In the genomic region with DNA sequence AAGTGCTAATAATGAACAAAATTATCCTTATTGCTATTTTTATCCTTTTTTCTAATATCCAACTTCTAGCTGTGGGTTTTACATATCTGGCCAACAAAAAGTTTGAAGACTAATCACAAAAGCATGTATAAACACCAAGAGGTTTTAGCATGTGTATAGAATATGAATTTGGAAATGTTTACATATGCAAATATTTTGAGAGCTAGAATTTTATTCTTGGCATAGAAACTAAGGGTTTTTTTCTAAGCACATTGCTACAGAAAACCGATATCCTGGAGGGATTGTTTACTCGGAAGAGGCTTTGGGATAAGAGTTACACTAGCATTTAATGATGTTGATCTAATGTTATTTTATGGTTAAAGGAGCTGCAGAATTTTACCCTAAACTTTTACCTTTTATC, we compare ENCODE assay signal across 19 cellular contexts.
DNase-seq lines count a peak whose midpoint lies in the region; ATAC-seq, FAIRE-seq and TF ChIP-seq lines count a peak whose summit lies in the region.
"Had no signal": no experiment of that assay in that cellular context is flagged by ENCODE, and none has a peak within 500 bp of the region (broad histone marks: within the 10 kb centered on the region; RNA-seq: fewer than 3 reads in every experiment).

No MANE protein-coding gene starts in this region.

- DNase-seq in GM23338 (ENCODE audit: low spot score) (no peak), NCI-H526 (lab: John Stamatoyannopoulos, UW) (peak; percentile 69 to 75), epithelial cell of prostate (ENCODE audit: low read depth, low spot score) (no peak), smooth muscle cell (lab: John Stamatoyannopoulos, UW; ENCODE audit: unreplicated experiment) (no peak), glutamatergic neuron (no peak), urothelium cell line (ENCODE audit: low spot score) (no peak), DMS153 (lab: John Stamatoyannopoulos, UW) (no peak)
- DNase-seq: activated T-cell treated with anti-CD3 and anti-CD28 coated beads, Interleukin-2, amount 50 U/mL, for 48 hours; C1 segment of cervical spinal cord; left ventricle myocardium superior; occipital lobe; SK-N-SH; stimulated activated naive B cell treated with anti-CD40 and anti-IgM and Interleukin-4, amounts not matched to agents 10 μg/mL and 1 μg/mL and 100 μg/mL, for 72 hours had no signal

- no peaks in the 10 kb centered on the region for H3K9me3 ChIP-seq in smooth muscle cell (replicated peaks; ENCODE audit: low read depth)
- H3K9me3 ChIP-seq: SK-N-SH, tibial nerve had no signal

- H3K4me3 ChIP-seq in GM23338, result no peak overlapping the region
- no peak overlapping the region for H3K4me3 ChIP-seq in smooth muscle cell
- H3K4me3 ChIP-seq: cardiac muscle cell, tibial nerve had no signal

- peak overlapping the region; percentile 40; the same call in 1 of the 2 replicates for H3K27ac Mint-ChIP-seq in GM23338
- no peak overlapping the region for H3K27ac Mint-ChIP-seq in glutamatergic neuron (ENCODE audit: unreplicated experiment)
- H3K27ac Mint-ChIP-seq: activated naive CD4-positive, alpha-beta T cell treated with anti-CD3 and anti-CD28 coated beads, Interleukin-2, amount 50 U/mL, for 72 hours; stimulated activated naive B cell treated with anti-CD40 and anti-IgM and Interleukin-4, amounts not matched to agents 10 μg/mL and 1 μg/mL and 100 μg/mL, for 72 hours; T-helper 2 cell treated with Interferon-gamma antibody and Interleukin-4, amounts not matched to agents 5 μg/mL and 100 μg/mL, for 36 hours had no signal

- TF ChIP-seq CTCF in GM23338 (conservative IDR thresholded peaks at IDR 0.05; ENCODE audit: low read depth in 2 of 2), result no peak
- no peak for TF ChIP-seq CTCF in smooth muscle cell (IDR thresholded peaks at IDR 0.05; ENCODE audit: borderline replicate concordance, insufficient read depth, poor library complexity, severe bottlenecking)
- TF ChIP-seq CTCF in glutamatergic neuron (IDR thresholded peaks at IDR 0.05; ENCODE audit: partially characterized antibody, unreplicated experiment), result no peak

- peaks cover 5% of the 10 kb centered on the region; the same call in 2 of the 3 replicates for H3K9me3 Mint-ChIP-seq in GM23338
- H3K9me3 Mint-ChIP-seq in glutamatergic neuron (ENCODE audit: unreplicated experiment), result no peaks in the 10 kb centered on the region
- H3K9me3 Mint-ChIP-seq: activated naive CD4-positive, alpha-beta T cell treated with anti-CD3 and anti-CD28 coated beads, Interleukin-2, amount 50 U/mL, for 72 hours; stimulated activated naive B cell treated with anti-CD40 and anti-IgM and Interleukin-4, amounts not matched to agents 10 μg/mL and 1 μg/mL and 100 μg/mL, for 72 hours; T-helper 2 cell treated with Interferon-gamma antibody and Interleukin-4, amounts not matched to agents 5 μg/mL and 100 μg/mL, for 36 hours had no signal

- H3K4me2 ChIP-seq in GM23338, result 0 out of 2 replicates have a peak overlapping the region, but pooled peaks have one; percentile 4
- H3K4me2 ChIP-seq in smooth muscle cell, result no peak overlapping the region
- H3K4me2 ChIP-seq: SK-N-SH had no signal

- no peak for FAIRE-seq in urothelium cell line (lab: Jason Lieb, UNC)
- FAIRE-seq: RCC 7860 had no signal

- H3K4me3 Mint-ChIP-seq in GM23338, result no peak overlapping the region
- no peak overlapping the region for H3K4me3 Mint-ChIP-seq in glutamatergic neuron (ENCODE audit: unreplicated experiment)
- H3K4me3 Mint-ChIP-seq: stimulated activated naive B cell treated with anti-CD40 and anti-IgM and Interleukin-4, amounts not matched to agents 10 μg/mL and 1 μg/mL and 100 μg/mL, for 72 hours; T-helper 2 cell treated with Interferon-gamma antibody and Interleukin-4, amounts not matched to agents 5 μg/mL and 100 μg/mL, for 36 hours had no signal

- H3K27me3 ChIP-seq in GM23338 (ENCODE audit: insufficient read depth) (no peaks in the 10 kb centered on the region), smooth muscle cell (ENCODE audit: low read depth) (no peaks in the 10 kb centered on the region)
- H3K27me3 ChIP-seq: cardiac muscle cell, tibial nerve had no signal

- H3K79me2 ChIP-seq in GM23338 (replicated peaks; ENCODE audit: insufficient read depth), result no peaks in the 10 kb centered on the region
- H3K79me2 ChIP-seq in smooth muscle cell (ENCODE audit: low read depth), result no peaks in the 10 kb centered on the region

- H3K36me3 Mint-ChIP-seq in GM23338 (ENCODE audit: low read depth) (peaks cover 11% of the 10 kb centered on the region; the same call in 1 of the 3 replicates), glutamatergic neuron (ENCODE audit: unreplicated experiment) (no peaks in the 10 kb centered on the region)
- H3K36me3 Mint-ChIP-seq: activated naive CD4-positive, alpha-beta T cell treated with anti-CD3 and anti-CD28 coated beads, Interleukin-2, amount 50 U/mL, for 72 hours; stimulated activated naive B cell treated with anti-CD40 and anti-IgM and Interleukin-4, amounts not matched to agents 10 μg/mL and 1 μg/mL and 100 μg/mL, for 72 hours had no signal

- H3F3A ChIP-seq in GM23338 (replicated peaks; ENCODE audit: low read depth) (no peaks in the 10 kb centered on the region), smooth muscle cell (ENCODE audit: low read depth) (no peaks in the 10 kb centered on the region)

- no peaks in the 10 kb centered on the region for H3K36me3 ChIP-seq in GM23338 (ENCODE audit: insufficient read depth)
- no peaks in the 10 kb centered on the region for H3K36me3 ChIP-seq in smooth muscle cell (ENCODE audit: low read depth)
- H3K36me3 ChIP-seq: cardiac muscle cell, tibial nerve had no signal

- no peak for ATAC-seq in GM23338
- ATAC-seq: activated CD4-positive, CD25-positive, alpha-beta regulatory T cell treated with anti-CD3 and anti-CD28 coated beads, Interleukin-2, amount 50 U/mL, for 24 hours; activated naive CD4-positive, alpha-beta T cell treated with anti-CD3 and anti-CD28 coated beads, Interleukin-2, amount 50 U/mL, for 72 hours; left ventricle myocardium superior; stimulated activated naive B cell treated with anti-CD40 and anti-IgM and Interleukin-4, amounts not matched to agents 10 μg/mL and 1 μg/mL and 100 μg/mL, for 72 hours had no signal

- no peak overlapping the region for H3K9ac ChIP-seq in smooth muscle cell (ENCODE audit: low read depth)
- H3K9ac ChIP-seq: SK-N-SH had no signal

- no peaks in the 10 kb centered on the region for H4K20me1 ChIP-seq in GM23338 (replicated peaks; ENCODE audit: insufficient read depth)
- no peaks in the 10 kb centered on the region for H4K20me1 ChIP-seq in smooth muscle cell (ENCODE audit: low read depth)

- H3K4me1 ChIP-seq in GM23338 (ENCODE audit: insufficient read depth) (peaks cover 32% of the 10 kb centered on the region), smooth muscle cell (ENCODE audit: low read depth) (no peaks in the 10 kb centered on the region)
- H3K4me1 ChIP-seq: tibial nerve had no signal

- 73% methylated on average over 2 of the region's 2 CpGs for WGBS in smooth muscle cell (ENCODE audit: low lambda C conversion rate)

- peaks cover 46% of the 10 kb centered on the region for H3K4me1 Mint-ChIP-seq in GM23338
- peaks cover 2% of the 10 kb centered on the region for H3K4me1 Mint-ChIP-seq in glutamatergic neuron (ENCODE audit: low read depth, unreplicated experiment)
- H3K4me1 Mint-ChIP-seq: stimulated activated naive B cell treated with anti-CD40 and anti-IgM and Interleukin-4, amounts not matched to agents 10 μg/mL and 1 μg/mL and 100 μg/mL, for 72 hours had no signal

- no peak overlapping the region for H3K27ac ChIP-seq in GM23338 (ENCODE audit: low read depth)
- peak overlapping the region; percentile 90 for H3K27ac ChIP-seq in epithelial cell of prostate
- H3K27ac ChIP-seq in smooth muscle cell (ENCODE audit: low read depth), result peak overlapping the region; percentile 19
- H3K27ac ChIP-seq: cardiac muscle cell, tibial nerve had no signal

- no peak overlapping the region for H2AFZ ChIP-seq in GM23338
- H2AFZ ChIP-seq in smooth muscle cell (ENCODE audit: low read depth), result no peak overlapping the region

- H3K9me2 ChIP-seq in GM23338 (ENCODE audit: insufficient read depth), result peaks cover 5% of the 10 kb centered on the region; the same call in 1 of the 2 replicates
- H3K9me2 ChIP-seq: SK-N-SH had no signal

- H3K27me3 Mint-ChIP-seq in GM23338 (ENCODE audit: insufficient read depth, low read depth, poor library complexity) (peaks cover 5% of the 10 kb centered on the region), glutamatergic neuron (ENCODE audit: unreplicated experiment) (no peaks in the 10 kb centered on the region)
- H3K27me3 Mint-ChIP-seq: stimulated activated naive B cell treated with anti-CD40 and anti-IgM and Interleukin-4, amounts not matched to agents 10 μg/mL and 1 μg/mL and 100 μg/mL, for 72 hours had no signal

TF ChIP-seq in GM23338, 12 proteins besides CTCF, POLR2A, EP300 and RAD21 (continues in another document):
- TF ChIP-seq POLR2AphosphoS5 (IDR thresholded peaks at IDR 0.05; ENCODE audit: low read depth), result no peak
- TF ChIP-seq CREB1 (CRISPR knock-in tag; IDR thresholded peaks at IDR 0.05; ENCODE audit: low read depth), result no peak
- TF ChIP-seq, protein P1, sequence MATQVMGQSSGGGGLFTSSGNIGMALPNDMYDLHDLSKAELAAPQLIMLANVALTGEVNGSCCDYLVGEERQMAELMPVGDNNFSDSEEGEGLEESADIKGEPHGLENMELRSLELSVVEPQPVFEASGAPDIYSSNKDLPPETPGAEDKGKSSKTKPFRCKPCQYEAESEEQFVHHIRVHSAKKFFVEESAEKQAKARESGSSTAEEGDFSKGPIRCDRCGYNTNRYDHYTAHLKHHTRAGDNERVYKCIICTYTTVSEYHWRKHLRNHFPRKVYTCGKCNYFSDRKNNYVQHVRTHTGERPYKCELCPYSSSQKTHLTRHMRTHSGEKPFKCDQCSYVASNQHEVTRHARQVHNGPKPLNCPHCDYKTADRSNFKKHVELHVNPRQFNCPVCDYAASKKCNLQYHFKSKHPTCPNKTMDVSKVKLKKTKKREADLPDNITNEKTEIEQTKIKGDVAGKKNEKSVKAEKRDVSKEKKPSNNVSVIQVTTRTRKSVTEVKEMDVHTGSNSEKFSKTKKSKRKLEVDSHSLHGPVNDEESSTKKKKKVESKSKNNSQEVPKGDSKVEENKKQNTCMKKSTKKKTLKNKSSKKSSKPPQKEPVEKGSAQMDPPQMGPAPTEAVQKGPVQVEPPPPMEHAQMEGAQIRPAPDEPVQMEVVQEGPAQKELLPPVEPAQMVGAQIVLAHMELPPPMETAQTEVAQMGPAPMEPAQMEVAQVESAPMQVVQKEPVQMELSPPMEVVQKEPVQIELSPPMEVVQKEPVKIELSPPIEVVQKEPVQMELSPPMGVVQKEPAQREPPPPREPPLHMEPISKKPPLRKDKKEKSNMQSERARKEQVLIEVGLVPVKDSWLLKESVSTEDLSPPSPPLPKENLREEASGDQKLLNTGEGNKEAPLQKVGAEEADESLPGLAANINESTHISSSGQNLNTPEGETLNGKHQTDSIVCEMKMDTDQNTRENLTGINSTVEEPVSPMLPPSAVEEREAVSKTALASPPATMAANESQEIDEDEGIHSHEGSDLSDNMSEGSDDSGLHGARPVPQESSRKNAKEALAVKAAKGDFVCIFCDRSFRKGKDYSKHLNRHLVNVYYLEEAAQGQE (IDR thresholded peaks at IDR 0.05; ENCODE audit: unreplicated experiment), result no peak

Comparison
In these comparisons a context has a peak if more than half of its experiments do, and no peak if none do; other contexts are left out.
1. DNase-seq: peak in NCI-H526 (2 of 2); none in GM23338 (single experiment), epithelial cell of prostate (single experiment), smooth muscle cell (single experiment), glutamatergic neuron (single experiment), urothelium cell line (single experiment) and DMS153 (single experiment).